Comparison of ENCODE assay signal across 1 cellular context in genomic region chr17:78891406-78892061, GRCh38.
TF ChIP-seq lines count a peak whose summit lies in the region.

No MANE protein-coding gene starts in this region.

TF ChIP-seq in HepG2, 621 proteins besides CTCF, POLR2A, EP300 and RAD21:
- TF ChIP-seq CBX2 (IDR thresholded peaks at IDR 0.05; ENCODE audit: low read depth, low read length) (no peak), CBX2 (CRISPR knock-in tag; IDR thresholded peaks at IDR 0.05; ENCODE audit: low read depth) (no peak), PRPF4 (IDR thresholded peaks at IDR 0.05; ENCODE audit: low read depth, low read length, poor library complexity, severe bottlenecking) (no peak), ZNF225 (CRISPR knock-in tag; IDR thresholded peaks at IDR 0.05) (no peak), NONO (IDR thresholded peaks at IDR 0.05) (no peak), NONO (CRISPR knock-in tag; conservative IDR thresholded peaks at IDR 0.05) (no peak), CENPT (CRISPR knock-in tag; IDR thresholded peaks at IDR 0.05; ENCODE audit: low read depth) (no peak), TSC22D2 (CRISPR knock-in tag; IDR thresholded peaks at IDR 0.05; ENCODE audit: borderline replicate concordance) (no peak), MYNN (CRISPR knock-in tag; IDR thresholded peaks at IDR 0.05; ENCODE audit: low read depth) (no peak), PHB2 (IDR thresholded peaks at IDR 0.05; ENCODE audit: partially characterized antibody) (no peak), ZNF782 (CRISPR knock-in tag; IDR thresholded peaks at IDR 0.05; ENCODE audit: borderline replicate concordance) (no peak)
